In genomic region chr5:152181461-152181860, GRCh38 we compare ENCODE assay signal across 25 cellular contexts.
"Had no signal": no experiment of that assay in that cellular context is flagged by ENCODE, and none has a peak within 500 bp of the region (broad histone marks: within the 10 kb centered on the region; RNA-seq: fewer than 3 reads in every experiment).

No MANE protein-coding gene starts in this region.

- H3K36me3 ChIP-seq: ascending aorta, breast epithelium, esophagus squamous epithelium, gastroesophageal sphincter, heart right ventricle, WERI-Rb-1 had no signal

- H3K79me2 ChIP-seq: hepatocyte had no signal

- DNase-seq: activated B cell treated with CpG ODN at 0.5 μM for 24 hours; activated CD4-positive, alpha-beta memory T cell treated with anti-CD3 and anti-CD28 coated beads for 36 hours; activated CD4-positive, alpha-beta T cell treated with anti-CD3 and anti-CD28 coated beads for 48 hours; activated CD8-positive, alpha-beta memory T cell treated with anti-CD3 and anti-CD28 coated beads, Interleukin-2, amount 10 ng/mL, durations not matched to agents 7 days and 5 days; activated CD8-positive, alpha-beta memory T cell treated with anti-CD3 and anti-CD28 coated beads, Interleukin-2, amount 50 U/mL, for 4 hours; activated CD8-positive, alpha-beta T cell treated with anti-CD3 and anti-CD28 coated beads, Interleukin-2, amount 10 ng/mL, durations not matched to agents 7 days and 5 days; activated gamma-delta T cell; activated naive CD4-positive, alpha-beta T cell; activated naive CD4-positive, alpha-beta T cell treated with anti-CD3 and anti-CD28 coated beads, Interleukin-2, amount 10 ng/mL, durations not matched to agents 7 days and 5 days; activated naive CD8-positive, alpha-beta T cell treated with anti-CD3 and anti-CD28 coated beads, Interleukin-2, amount 10 ng/mL, durations not matched to agents 7 days and 5 days; activated T-cell treated with anti-CD3 and anti-CD28 coated beads, Interleukin-2, amount 50 U/mL, for 1 hour; activated T-cell treated with anti-CD3 and anti-CD28 coated beads, Interleukin-2, amount 50 U/mL, for 48 hours; dorsolateral prefrontal cortex; effector memory CD4-positive, alpha-beta T cell; endodermal cell; esophagus squamous epithelium; foreskin melanocyte; heart right ventricle; T1000; WERI-Rb-1 had no signal

- H3K4me1 ChIP-seq: breast epithelium, esophagus squamous epithelium, gastroesophageal sphincter had no signal

- H3K9me3 ChIP-seq: ascending aorta had no signal

- H3K4me3 ChIP-seq: ascending aorta, breast epithelium, coronary artery, dorsolateral prefrontal cortex, esophagus squamous epithelium, gastroesophageal sphincter, heart right ventricle, hepatocyte had no signal

- H2AFZ ChIP-seq: hepatocyte had no signal

- H3K27ac ChIP-seq: ascending aorta, breast epithelium, coronary artery, dorsolateral prefrontal cortex, esophagus squamous epithelium, gastroesophageal sphincter, heart right ventricle, hepatocyte, WERI-Rb-1 had no signal

- H3K27me3 ChIP-seq: ascending aorta, breast epithelium, esophagus squamous epithelium, gastroesophageal sphincter, heart right ventricle, hepatocyte had no signal

- H3K4me2 ChIP-seq: hepatocyte had no signal
